ENCODE assay signal across 8 cellular contexts in the genomic region with DNA sequence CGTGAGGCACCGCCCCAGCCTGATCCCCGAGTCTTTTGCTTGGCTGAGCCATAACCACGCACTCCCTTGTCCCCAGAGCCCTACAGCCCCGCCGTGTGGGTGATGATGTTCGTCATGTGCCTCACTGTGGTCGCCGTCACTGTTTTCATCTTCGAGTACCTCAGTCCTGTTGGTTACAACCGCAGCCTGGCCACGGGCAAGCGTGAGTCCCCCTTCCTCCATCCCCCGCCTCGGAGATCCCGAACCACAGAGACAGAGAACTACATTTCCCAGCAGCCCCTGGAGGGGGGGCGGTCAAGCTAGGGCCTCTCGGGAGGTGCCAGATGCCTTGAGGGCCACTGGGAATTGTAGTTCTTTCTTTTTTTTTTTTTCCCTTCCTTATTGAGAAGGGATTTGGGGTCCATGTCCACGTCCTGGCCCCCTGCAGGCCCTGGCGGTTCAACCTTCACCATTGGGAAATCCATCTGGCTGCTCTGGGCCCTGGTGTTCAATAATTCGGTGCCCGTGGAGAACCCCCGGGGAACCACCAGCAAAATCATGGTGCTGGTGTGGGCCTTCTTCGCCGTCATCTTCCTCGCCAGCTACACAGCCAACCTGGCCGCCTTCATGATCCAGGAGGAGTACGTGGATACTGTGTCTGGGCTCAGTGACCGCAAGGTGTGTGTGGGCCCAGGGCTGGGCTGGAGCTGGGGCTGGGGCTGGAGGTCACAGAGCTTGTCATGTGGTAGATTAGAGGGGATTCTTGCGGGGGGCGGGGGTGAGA. TPM values are rescaled to one million over a fixed set of nuclear protein-coding genes. Genes with fewer than 3 reads are reported as not detected.
DNase-seq lines count a peak whose midpoint lies in the region; ATAC-seq, FAIRE-seq and TF ChIP-seq lines count a peak whose summit lies in the region.

No MANE protein-coding gene starts in this region.

- peak overlapping the region; percentile 24 to 69 (median 34) for H3K4me3 Mint-ChIP-seq in nephron

- H3K27ac Mint-ChIP-seq in nephron: peak overlapping the region; percentile 61 to 83 (median 62)

- peaks cover 3 to 18% (median 13%) of the 10 kb centered on the region in 4 donors for H3K4me1 ChIP-seq in upper lobe of left lung

- H3K27me3 Mint-ChIP-seq in nephron (ENCODE audit: low read depth): peaks cover 13% of the 10 kb centered on the region

- H3K4me1 Mint-ChIP-seq in nephron: peaks cover 9% of the 10 kb centered on the region

- H3K27ac ChIP-seq in VCaP: peak overlapping the region; percentile 13; the same call in 1 of the 2 replicates
- H3K27ac ChIP-seq in upper lobe of left lung: no peak overlapping the region

- TF ChIP-seq EP300 in upper lobe of left lung (IDR thresholded peaks at IDR 0.05): no peak

- no peaks in the 10 kb centered on the region for H3K9me3 ChIP-seq in upper lobe of left lung

- H3K36me3 Mint-ChIP-seq in nephron (ENCODE audit: low read depth): peaks cover 4% of the 10 kb centered on the region

- WGBS in upper lobe of left lung, 2 donors: 60 to 62% methylated on average over 27 to 31 of the region's 31 CpGs

- H3K27me3 ChIP-seq in upper lobe of left lung: peaks cover 0 to 13% (median 0%) of the 10 kb centered on the region in 4 donors

- DNase-seq in GM18507 (ENCODE audit: extremely low spot score, insufficient read length, low read depth): peak; percentile 76
- DNase-seq in central memory CD4-positive, alpha-beta T cell: peak; percentile 72
- DNase-seq in upper lobe of left lung: peak; percentile 40 to 46

- TF ChIP-seq CTCF in VCaP (conservative IDR thresholded peaks at IDR 0.05) (no peak), nephron (IDR thresholded peaks at IDR 0.05; ENCODE audit: unreplicated experiment in 3 of 3) (no peak), upper lobe of left lung (IDR thresholded peaks at IDR 0.05) (no peak)

- no peaks in the 10 kb centered on the region for H3K9me3 Mint-ChIP-seq in nephron

- H3K36me3 ChIP-seq in upper lobe of left lung: no peaks in the 10 kb centered on the region

- TF ChIP-seq POLR2A in upper lobe of left lung (IDR thresholded peaks at IDR 0.05): no peak

- H3K4me3 ChIP-seq in upper lobe of left lung: peak overlapping the region in 2 of 4 donors; percentile 2 to 13

- FAIRE-seq in GM18507 (lab: Jason Lieb, UNC): peak; percentile 92

- ATAC-seq in HG03280 (IDR thresholded peaks at IDR 0.05; ENCODE audit: unreplicated experiment) (peak; percentile 77), upper lobe of left lung (ENCODE audit: low FRiP score in 2 of 2) (peak in 1 of 2 donors; percentile 46), GM18873 (IDR thresholded peaks at IDR 0.05; ENCODE audit: low FRiP score, unreplicated experiment) (no peak), esophagus mucosa (no peak)

RNA-seq across cellular contexts. Expression of a gene that starts 25.9 kb away (rescaled TPM):
- total RNA-seq in upper lobe of left lung (1 to 10 TPM in 2 of 6 donors, under 1 TPM in 4; 0.15 to 1.4 (median 0.57) TPM), esophagus mucosa (0.04 TPM)

RNA-seq across cellular contexts. Expression of a gene that starts 26.4 kb away (rescaled TPM):
- 10 to 100 TPM; 10.5 to 44.1 (median 31.6) TPM for total RNA-seq in upper lobe of left lung
- total RNA-seq in esophagus mucosa: 24.6 TPM

RNA-seq across cellular contexts. Expression of a gene that starts 28.0 kb away (rescaled TPM):
- total RNA-seq in upper lobe of left lung: 100 to 1,000 TPM in 2 of 6 donors, 10 to 100 TPM in 4; 44.6 to 141 (median 96.8) TPM
- 86.6 TPM for total RNA-seq in esophagus mucosa

RNA-seq across cellular contexts. Expression of a gene that starts 36.0 kb away (rescaled TPM):
- total RNA-seq in upper lobe of left lung: 1 to 10 TPM in 3 of 6 donors, under 1 TPM in 3; 0.54 to 1.9 (median 0.91) TPM
- total RNA-seq in esophagus mucosa: 0.76 TPM

RNA-seq across cellular contexts. Expression of a gene that starts 49.8 kb away (rescaled TPM):
- total RNA-seq in upper lobe of left lung (100 to 1,000 TPM in 2 of 6 donors, 10 to 100 TPM in 4; 53.4 to 195 (median 77.0) TPM), esophagus mucosa (47.2 TPM)
